Comparison of ENCODE assay signal across 10 cellular contexts in genomic region chr1:153612111-153612754, GRCh38. TPM values are rescaled to one million over a fixed set of nuclear protein-coding genes. Genes with fewer than 3 reads are reported as not detected.
DNase-seq lines count a peak whose midpoint lies in the region; ATAC-seq and TF ChIP-seq lines count a peak whose summit lies in the region.
"Had no signal": no experiment of that assay in that cellular context is flagged by ENCODE, and none has a peak within 500 bp of the region (broad histone marks: within the 10 kb centered on the region; RNA-seq: fewer than 3 reads in every experiment).

No MANE protein-coding gene starts in this region.

- no peaks in the 10 kb centered on the region for H3K4me1 Mint-ChIP-seq in CD8-positive, alpha-beta T cell (ENCODE audit: low read depth)
- H3K4me1 Mint-ChIP-seq: B cell had no signal

- H3K36me3 ChIP-seq in left ventricle myocardium inferior = peaks cover 8% of the 10 kb centered on the region
- no peaks in the 10 kb centered on the region for H3K36me3 ChIP-seq in parathyroid adenoma (ENCODE audit: control insufficient read depth, insufficient read depth, low read length)
- no peaks in the 10 kb centered on the region for H3K36me3 ChIP-seq in CD8-positive, alpha-beta T cell (ENCODE audit: insufficient read depth, low read length)

- H3K4me2 ChIP-seq in parathyroid adenoma (ENCODE audit: low read length) = peak overlapping the region; percentile 92

- H3K27ac ChIP-seq in angular gyrus (ENCODE audit: low read depth, low read length) (peak overlapping the region; percentile 56), left ventricle myocardium inferior (replicated peaks) (peak overlapping the region; percentile 87), parathyroid adenoma (peak overlapping the region; percentile 83)
- H3K27ac ChIP-seq in CD8-positive, alpha-beta T cell (ENCODE audit: low read depth, low read length) = no peak overlapping the region

- intact Hi-C loops in left ventricle myocardium inferior (cut with micrococcal nuclease) = no loop called here
- intact Hi-C loops in CD8-positive, alpha-beta T cell (cut with DNase I, micrococcal nuclease) = no loop called here

- peaks cover 69% of the 10 kb centered on the region for H3K4me1 ChIP-seq in left ventricle myocardium inferior
- H3K4me1 ChIP-seq in parathyroid adenoma = peaks cover 33% of the 10 kb centered on the region
- H3K4me1 ChIP-seq in CD8-positive, alpha-beta T cell (ENCODE audit: insufficient read depth, low read length) = no peaks in the 10 kb centered on the region

- CTCF ChIA-PET in AG04449 (lab: Yijun Ruan, JAX) = interaction anchor here (0.6 to 12.8 kb wide), 13 partner anchors 8 to 374 kb away, joined by 3 to 178 read pairs (median 4); partner anchors contain the start of genes CHTOP, RAB13, S100A1 and S100A13
- CTCF ChIA-PET in CD8-positive, alpha-beta T cell (lab: Charles Lee) = interaction anchor here (1.1 to 8.7 kb wide), 2 partner anchors 44 to 102 kb away, joined by 3 to 99 read pairs; no protein-coding TSS in a partner anchor

- H3K36me3 Mint-ChIP-seq in CD8-positive, alpha-beta T cell = no peaks in the 10 kb centered on the region

- H3K79me2 ChIP-seq in parathyroid adenoma = peaks cover 3% of the 10 kb centered on the region

- no peak for ATAC-seq in CD8-positive, alpha-beta T cell
- no peak for ATAC-seq in GM18868 (IDR thresholded peaks at IDR 0.05; ENCODE audit: unreplicated experiment)

- H3K27ac Mint-ChIP-seq in CD8-positive, alpha-beta T cell = no peak overlapping the region
- H3K27ac Mint-ChIP-seq: B cell had no signal

- peak overlapping the region; percentile 83 for H3K4me3 ChIP-seq in AG04449 (ENCODE audit: low read depth, low read length)
- peak overlapping the region; percentile 74 for H3K4me3 ChIP-seq in left ventricle myocardium inferior
- H3K4me3 ChIP-seq in parathyroid adenoma (ENCODE audit: low read depth, low read length) = peak overlapping the region; percentile 79
- H3K4me3 ChIP-seq in CD8-positive, alpha-beta T cell (ENCODE audit: low read depth, low read length) = no peak overlapping the region

- H2AFZ ChIP-seq in parathyroid adenoma = peak overlapping the region; percentile 56

- POLR2A ChIA-PET in AG04449 (lab: Yijun Ruan, JAX) = interaction anchor here (0.7 to 9.4 kb wide), 11 partner anchors 8 to 105 kb away, joined by 3 to 127 read pairs (median 6); partner anchors contain the start of genes CHTOP, S100A1, S100A13 and S100A6
- POLR2A ChIA-PET in CD8-positive, alpha-beta T cell (lab: Charles Lee) = no interaction called here

- H3K4me3 Mint-ChIP-seq in CD8-positive, alpha-beta T cell = no peak overlapping the region
- H3K4me3 Mint-ChIP-seq: B cell had no signal

- no peaks in the 10 kb centered on the region for H3K9me3 Mint-ChIP-seq in CD8-positive, alpha-beta T cell

- TF ChIP-seq CTCF in AG04449 (IDR thresholded peaks at IDR 0.05; ENCODE audit: insufficient read depth, low read length, missing control alignments) (no peak), left ventricle myocardium inferior (IDR thresholded peaks at IDR 0.05; ENCODE audit: borderline replicate concordance) (no peak), parathyroid adenoma (IDR thresholded peaks at IDR 0.05) (no peak)
- TF ChIP-seq CTCF in CD8-positive, alpha-beta T cell (IDR thresholded peaks at IDR 0.05) = no peak

- no peaks in the 10 kb centered on the region for H3K27me3 Mint-ChIP-seq in CD8-positive, alpha-beta T cell (ENCODE audit: low read depth)
- H3K27me3 Mint-ChIP-seq: B cell had no signal

- no peaks in the 10 kb centered on the region for H3K27me3 ChIP-seq in left ventricle myocardium inferior (ENCODE audit: low read depth)
- no peaks in the 10 kb centered on the region for H3K27me3 ChIP-seq in parathyroid adenoma (ENCODE audit: control insufficient read depth, insufficient read depth, low read length)
- H3K27me3 ChIP-seq in CD8-positive, alpha-beta T cell (ENCODE audit: insufficient read depth, low read length) = no peaks in the 10 kb centered on the region

- H3K9me3 ChIP-seq in left ventricle myocardium inferior (replicated peaks) = no peaks in the 10 kb centered on the region
- H3K9me3 ChIP-seq in parathyroid adenoma (ENCODE audit: control insufficient read depth, low read length) = no peaks in the 10 kb centered on the region
- no peaks in the 10 kb centered on the region for H3K9me3 ChIP-seq in CD8-positive, alpha-beta T cell (ENCODE audit: low read length)

- H3K9ac ChIP-seq in parathyroid adenoma = peak overlapping the region; percentile 80

- DNase-seq in AG04449 (ENCODE audit: low read depth, low spot score) = no peak
- no peak for DNase-seq in left ventricle myocardium inferior
- DNase-seq in CD8-positive, alpha-beta T cell = no peak
- no peak for DNase-seq in COLO668 (lab: John Stamatoyannopoulos, UW; ENCODE audit: unreplicated experiment)
- no peak for DNase-seq in NCI-H345 treated with DMSO at 0.1 percent for 48 hours (lab: John Stamatoyannopoulos, UW; ENCODE audit: unreplicated experiment)
- DNase-seq: activated CD8-positive, alpha-beta memory T cell treated with anti-CD3 and anti-CD28 coated beads for 24 hours had no signal

RNA-seq across cellular contexts. Expression of gene S100A16, which starts 0.7 kb away (rescaled TPM):
- 38.8 TPM for total RNA-seq in left ventricle myocardium inferior
- total RNA-seq in CD8-positive, alpha-beta T cell = not detected
- total RNA-seq: B cell had no signal

RNA-seq across cellular contexts. Expression of gene S100A14, which starts 3.9 kb away (rescaled TPM):
- 6.5 TPM for total RNA-seq in left ventricle myocardium inferior
- not detected for total RNA-seq in CD8-positive, alpha-beta T cell
- total RNA-seq: B cell had no signal

RNA-seq across cellular contexts. Expression of gene S100A13, which starts 15.1 kb away (rescaled TPM):
- total RNA-seq in left ventricle myocardium inferior = 131 TPM
- total RNA-seq in CD8-positive, alpha-beta T cell = 1 to 10 TPM; 3.9 to 4.9 TPM

RNA-seq across cellular contexts. Expression of gene S100A1, which starts 16.0 kb away (rescaled TPM):
- 2,012 TPM for total RNA-seq in left ventricle myocardium inferior
- not detected for total RNA-seq in CD8-positive, alpha-beta T cell
- total RNA-seq: B cell had no signal

RNA-seq across cellular contexts. Expression of gene CHTOP, which starts 21.6 kb away (rescaled TPM):
- 75.5 TPM for total RNA-seq in left ventricle myocardium inferior
- 10 to 100 TPM; 79.1 to 81.2 TPM for total RNA-seq in CD8-positive, alpha-beta T cell

Comparison
In these comparisons a context has a peak if more than half of its experiments do, and no peak if none do; other contexts are left out.
1. RNA of gene S100A16, which starts 0.7 kb away (total RNA-seq): 38.8 TPM in left ventricle myocardium inferior (single experiment); not detected in CD8-positive, alpha-beta T cell; every median in the first group is over 10 times any median in the second.
2. RNA of gene S100A13, which starts 15.1 kb away (total RNA-seq): 131 TPM in left ventricle myocardium inferior (single experiment); 3.9 to 4.9 TPM in CD8-positive, alpha-beta T cell; every median in the first group is over 10 times any median in the second.